In the genomic region with DNA sequence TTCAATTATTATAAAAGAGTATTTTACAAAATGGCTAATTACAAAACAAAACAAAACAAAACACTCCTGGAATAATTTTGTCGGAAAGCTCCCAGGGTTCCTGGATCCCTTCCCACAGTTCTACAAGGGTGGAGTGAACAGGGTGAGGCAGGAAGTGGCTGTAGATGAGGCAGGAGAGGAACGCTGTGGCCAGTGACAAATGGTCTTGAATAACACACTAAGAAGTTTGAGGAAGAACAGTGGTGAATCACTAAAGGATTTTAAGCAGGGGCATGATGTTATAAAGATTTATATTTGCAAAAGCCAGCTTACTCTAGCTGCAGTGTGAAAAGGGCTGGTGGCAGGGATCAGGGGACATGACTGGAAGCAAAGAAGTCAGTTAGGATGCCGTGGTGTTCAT, we compare ENCODE assay signal across 14 cellular contexts. TPM values are rescaled to one million over a fixed set of nuclear protein-coding genes. Genes with fewer than 3 reads are reported as not detected.
DNase-seq lines count a peak whose midpoint lies in the region; ATAC-seq and TF ChIP-seq lines count a peak whose summit lies in the region.
"Had no signal": no experiment of that assay in that cellular context is flagged by ENCODE, and none has a peak within 500 bp of the region (broad histone marks: within the 10 kb centered on the region; RNA-seq: fewer than 3 reads in every experiment).

No MANE protein-coding gene starts in this region.

- peak; percentile 84 for ATAC-seq in foreskin keratinocyte
- ATAC-seq: activated CD8-positive, alpha-beta T cell treated with anti-CD3 and anti-CD28 coated beads, Interleukin-2, amount 10 ng/mL, durations not matched to agents 7 days and 5 days had no signal

- H3K27me3 ChIP-seq in adipocyte (replicated peaks; ENCODE audit: control insufficient read depth, insufficient read depth, low read length) (no peaks in the 10 kb centered on the region), foreskin keratinocyte (no peaks in the 10 kb centered on the region)

- H3K27ac ChIP-seq in foreskin keratinocyte = peak overlapping the region; percentile 75

- H3K9me3 ChIP-seq in adipocyte (ENCODE audit: control insufficient read depth, low read length) = no peaks in the 10 kb centered on the region

- peak overlapping the region; percentile 25 for H3K4me3 ChIP-seq in adipocyte (ENCODE audit: low read length)

- peak overlapping the region; percentile 28 for H3K9ac ChIP-seq in adipocyte (ENCODE audit: low read length)

- peak; percentile 86 for DNase-seq in A172 (ENCODE audit: low spot score)
- peak; percentile 87 for DNase-seq in GM04503 (ENCODE audit: low read depth)
- DNase-seq in adipocyte (ENCODE audit: low read depth) = peak; percentile 69
- peak; percentile 76 to 87 for DNase-seq in foreskin keratinocyte
- DNase-seq in NCI-H1417 treated with DMSO at 0.1 percent for 48 hours (lab: John Stamatoyannopoulos, UW) = no peak
- DNase-seq in foreskin melanocyte = no peak
- no peak for DNase-seq in GF-D8 (lab: John Stamatoyannopoulos, UW)
- DNase-seq in activated CD4-positive, alpha-beta T cell treated with anti-CD3 and anti-CD28 coated beads for 4 hours = no peak
- DNase-seq: activated CD8-positive, alpha-beta T cell treated with anti-CD3 and anti-CD28 coated beads, Interleukin-2, amount 10 ng/mL, durations not matched to agents 7 days and 5 days; aorta; hippocampal formation; NCI-H526 treated with DMSO at 0.1 percent for 48 hours had no signal

- no peak for TF ChIP-seq CTCF in foreskin keratinocyte (conservative IDR thresholded peaks at IDR 0.05)

- peaks cover 46% of the 10 kb centered on the region for H3K4me1 ChIP-seq in adipocyte (ENCODE audit: control insufficient read depth, insufficient read depth, low read length)
- peaks cover 32% of the 10 kb centered on the region for H3K4me1 ChIP-seq in foreskin keratinocyte

- peaks cover 59% of the 10 kb centered on the region for H3K36me3 ChIP-seq in adipocyte (ENCODE audit: control insufficient read depth, insufficient read depth, low read length, severe bottlenecking)

RNA-seq across cellular contexts. Expression of gene APOA1, which starts 33.8 kb away (rescaled TPM):
- total RNA-seq in A172 (2014; rRNA removed; shearing (Covaris generic)) = not detected in 2 replicates
- not detected in 2 replicates for total RNA-seq in foreskin keratinocyte
- not detected in 2 replicates for polyA plus RNA-seq in foreskin keratinocyte
- total RNA-seq: activated CD8-positive, alpha-beta T cell treated with anti-CD3 and anti-CD28 coated beads, Interleukin-2, amount 10 ng/mL, durations not matched to agents 7 days and 5 days; aorta; subcutaneous adipose tissue had no signal
- polyA plus RNA-seq: IgD-negative memory B cell had no signal

RNA-seq across cellular contexts. Expression of gene APOC3, which starts 41.5 kb away (rescaled TPM):
- total RNA-seq in A172 (2014; rRNA removed; shearing (Covaris generic)) = not detected in 2 replicates
- not detected in 2 replicates for total RNA-seq in foreskin keratinocyte
- polyA plus RNA-seq in foreskin keratinocyte = not detected in 2 replicates
- total RNA-seq: activated CD8-positive, alpha-beta T cell treated with anti-CD3 and anti-CD28 coated beads, Interleukin-2, amount 10 ng/mL, durations not matched to agents 7 days and 5 days; aorta; subcutaneous adipose tissue had no signal
- polyA plus RNA-seq: IgD-negative memory B cell had no signal

RNA-seq across cellular contexts. Expression of gene APOA4, which starts 48.1 kb away (rescaled TPM):
- not detected in 2 replicates for total RNA-seq in A172 (2014; rRNA removed; shearing (Covaris generic))
- total RNA-seq in foreskin keratinocyte = not detected in 2 replicates
- not detected in 2 replicates for polyA plus RNA-seq in foreskin keratinocyte
- total RNA-seq: activated CD8-positive, alpha-beta T cell treated with anti-CD3 and anti-CD28 coated beads, Interleukin-2, amount 10 ng/mL, durations not matched to agents 7 days and 5 days; aorta; subcutaneous adipose tissue had no signal
- polyA plus RNA-seq: IgD-negative memory B cell had no signal

Comparison
In these comparisons a context has a peak if more than half of its experiments do, and no peak if none do; other contexts are left out.
1. DNase-seq: peak in A172 (single experiment), GM04503 (single experiment), adipocyte (single experiment) and foreskin keratinocyte (2 of 2); none in NCI-H1417 treated with DMSO at 0.1 percent for 48 hours (single experiment), foreskin melanocyte (single experiment), GF-D8 (single experiment) and activated CD4-positive, alpha-beta T cell treated with anti-CD3 and anti-CD28 coated beads for 4 hours (0 of 2).